Comparison of ENCODE assay signal across 21 cellular contexts in the genomic region with DNA sequence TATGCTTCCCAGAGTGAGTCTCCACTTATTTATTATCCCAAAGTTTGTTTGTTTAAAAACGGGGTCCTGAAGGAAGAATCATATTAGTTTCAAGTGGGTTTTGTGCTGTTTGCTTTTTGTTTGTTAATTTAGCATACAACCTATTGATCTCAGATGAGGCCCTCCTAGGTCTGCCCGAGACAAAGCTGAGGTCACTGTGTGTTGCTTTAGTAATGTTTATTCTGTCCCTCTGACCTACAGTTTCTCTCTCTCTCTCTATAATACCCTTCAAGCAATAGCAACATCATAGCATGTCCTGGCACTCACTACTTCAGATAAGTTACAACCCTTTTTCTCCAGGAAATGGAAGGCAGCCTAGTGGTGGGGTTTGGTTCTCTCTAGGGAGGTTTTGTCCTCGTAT.
"Had no signal": no experiment of that assay in that cellular context is flagged by ENCODE, and none has a peak within 500 bp of the region (broad histone marks: within the 10 kb centered on the region; RNA-seq: fewer than 3 reads in every experiment).

No MANE protein-coding gene starts in this region.

- DNase-seq: activated CD4-positive, alpha-beta T cell treated with anti-CD3 and anti-CD28 coated beads, Interleukin-2, amount 50 U/mL, for 1 hour; activated CD4-positive, CD25-positive, alpha-beta regulatory T cell treated with anti-CD3 and anti-CD28 coated beads, Interleukin-2, amount 50 U/mL, for 72 hours; activated CD8-positive, alpha-beta memory T cell treated with anti-CD3 and anti-CD28 coated beads, Interleukin-2, amount 50 U/mL, for 4 hours; activated effector memory CD4-positive, alpha-beta T cell treated with Interleukin-2 at 50 U/mL for 16 hours; activated naive CD4-positive, alpha-beta T cell treated with anti-CD3 and anti-CD28 coated beads, Interleukin-2, amount 10 ng/mL, durations not matched to agents 7 days and 5 days; activated naive CD8-positive, alpha-beta T cell treated with anti-CD3 and anti-CD28 coated beads, Interleukin-2, amount 50 U/mL, for 24 hours; activated T-cell treated with anti-CD3 and anti-CD28 coated beads, Interleukin-2, amount 50 U/mL, for 48 hours; aorta; cerebellar nuclear complex; effector CD8-positive, alpha-beta T cell; hypothalamus; left lung; mucosa of descending colon; naive B cell; pancreas; stimulated activated CD4-positive, alpha-beta T cell treated with anti-CD3 and anti-CD28 coated beads, Interleukin-4, amount 100 ng/mL, for 24 hours; thyroid gland had no signal

- H3K4me3 ChIP-seq: left lung, mucosa of descending colon, pancreas, smooth muscle cell, thyroid gland had no signal

- H3K27me3 Mint-ChIP-seq: activated naive CD4-positive, alpha-beta T cell treated with anti-CD3 and anti-CD28 coated beads, Interleukin-2, amount 10 ng/mL, durations not matched to agents 7 days and 5 days; activated naive CD8-positive, alpha-beta T cell treated with anti-CD3 and anti-CD28 coated beads, Interleukin-2, amount 50 U/mL, for 24 hours; naive B cell; stimulated activated memory B cell treated with anti-CD40 and anti-IgM and Interleukin-4, amounts not matched to agents 10 μg/mL and 1 μg/mL and 100 μg/mL, for 72 hours had no signal

- H3K4me2 ChIP-seq: smooth muscle cell had no signal

- ATAC-seq: activated naive CD8-positive, alpha-beta T cell treated with anti-CD3 and anti-CD28 coated beads, Interleukin-2, amount 50 U/mL, for 24 hours; left lung; mucosa of descending colon; sciatic nerve; stimulated activated memory B cell treated with anti-CD40 and anti-IgM and Interleukin-4, amounts not matched to agents 10 μg/mL and 1 μg/mL and 100 μg/mL, for 72 hours had no signal

- H3K4me3 Mint-ChIP-seq: activated naive CD4-positive, alpha-beta T cell treated with anti-CD3 and anti-CD28 coated beads, Interleukin-2, amount 10 ng/mL, durations not matched to agents 7 days and 5 days; activated naive CD8-positive, alpha-beta T cell treated with anti-CD3 and anti-CD28 coated beads, Interleukin-2, amount 50 U/mL, for 24 hours; naive B cell; stimulated activated memory B cell treated with anti-CD40 and anti-IgM and Interleukin-4, amounts not matched to agents 10 μg/mL and 1 μg/mL and 100 μg/mL, for 72 hours; T-helper 1 cell treated with Interleukin-12 subunit alpha and Interleukin-12 subunit beta and Interleukin-4 antibody, amounts not matched to agents 30 μg/mL and 1 μg/mL, for 36 hours had no signal

- H3K9me3 ChIP-seq: left lung, mucosa of descending colon, pancreas, thyroid gland had no signal

- H3K27me3 ChIP-seq: left lung, pancreas, thyroid gland had no signal

- H3K36me3 Mint-ChIP-seq: activated naive CD4-positive, alpha-beta T cell treated with anti-CD3 and anti-CD28 coated beads, Interleukin-2, amount 10 ng/mL, durations not matched to agents 7 days and 5 days; naive B cell; stimulated activated memory B cell treated with anti-CD40 and anti-IgM and Interleukin-4, amounts not matched to agents 10 μg/mL and 1 μg/mL and 100 μg/mL, for 72 hours had no signal

- H3K9me3 Mint-ChIP-seq: activated naive CD4-positive, alpha-beta T cell treated with anti-CD3 and anti-CD28 coated beads, Interleukin-2, amount 10 ng/mL, durations not matched to agents 7 days and 5 days; activated naive CD8-positive, alpha-beta T cell treated with anti-CD3 and anti-CD28 coated beads, Interleukin-2, amount 50 U/mL, for 24 hours; stimulated activated memory B cell treated with anti-CD40 and anti-IgM and Interleukin-4, amounts not matched to agents 10 μg/mL and 1 μg/mL and 100 μg/mL, for 72 hours; T-helper 1 cell treated with Interleukin-12 subunit alpha and Interleukin-12 subunit beta and Interleukin-4 antibody, amounts not matched to agents 30 μg/mL and 1 μg/mL, for 36 hours had no signal

- H3K4me1 Mint-ChIP-seq: activated naive CD4-positive, alpha-beta T cell treated with anti-CD3 and anti-CD28 coated beads, Interleukin-2, amount 10 ng/mL, durations not matched to agents 7 days and 5 days; activated naive CD8-positive, alpha-beta T cell treated with anti-CD3 and anti-CD28 coated beads, Interleukin-2, amount 50 U/mL, for 24 hours; naive B cell; stimulated activated memory B cell treated with anti-CD40 and anti-IgM and Interleukin-4, amounts not matched to agents 10 μg/mL and 1 μg/mL and 100 μg/mL, for 72 hours had no signal

- H3K27ac ChIP-seq: thyroid gland had no signal

- H3K27ac Mint-ChIP-seq: activated naive CD4-positive, alpha-beta T cell treated with anti-CD3 and anti-CD28 coated beads, Interleukin-2, amount 10 ng/mL, durations not matched to agents 7 days and 5 days; activated naive CD8-positive, alpha-beta T cell treated with anti-CD3 and anti-CD28 coated beads, Interleukin-2, amount 50 U/mL, for 24 hours; naive B cell; stimulated activated memory B cell treated with anti-CD40 and anti-IgM and Interleukin-4, amounts not matched to agents 10 μg/mL and 1 μg/mL and 100 μg/mL, for 72 hours; T-helper 1 cell treated with Interleukin-12 subunit alpha and Interleukin-12 subunit beta and Interleukin-4 antibody, amounts not matched to agents 30 μg/mL and 1 μg/mL, for 36 hours had no signal
